Comparison of ENCODE assay signal across 11 cellular contexts in the genomic region with DNA sequence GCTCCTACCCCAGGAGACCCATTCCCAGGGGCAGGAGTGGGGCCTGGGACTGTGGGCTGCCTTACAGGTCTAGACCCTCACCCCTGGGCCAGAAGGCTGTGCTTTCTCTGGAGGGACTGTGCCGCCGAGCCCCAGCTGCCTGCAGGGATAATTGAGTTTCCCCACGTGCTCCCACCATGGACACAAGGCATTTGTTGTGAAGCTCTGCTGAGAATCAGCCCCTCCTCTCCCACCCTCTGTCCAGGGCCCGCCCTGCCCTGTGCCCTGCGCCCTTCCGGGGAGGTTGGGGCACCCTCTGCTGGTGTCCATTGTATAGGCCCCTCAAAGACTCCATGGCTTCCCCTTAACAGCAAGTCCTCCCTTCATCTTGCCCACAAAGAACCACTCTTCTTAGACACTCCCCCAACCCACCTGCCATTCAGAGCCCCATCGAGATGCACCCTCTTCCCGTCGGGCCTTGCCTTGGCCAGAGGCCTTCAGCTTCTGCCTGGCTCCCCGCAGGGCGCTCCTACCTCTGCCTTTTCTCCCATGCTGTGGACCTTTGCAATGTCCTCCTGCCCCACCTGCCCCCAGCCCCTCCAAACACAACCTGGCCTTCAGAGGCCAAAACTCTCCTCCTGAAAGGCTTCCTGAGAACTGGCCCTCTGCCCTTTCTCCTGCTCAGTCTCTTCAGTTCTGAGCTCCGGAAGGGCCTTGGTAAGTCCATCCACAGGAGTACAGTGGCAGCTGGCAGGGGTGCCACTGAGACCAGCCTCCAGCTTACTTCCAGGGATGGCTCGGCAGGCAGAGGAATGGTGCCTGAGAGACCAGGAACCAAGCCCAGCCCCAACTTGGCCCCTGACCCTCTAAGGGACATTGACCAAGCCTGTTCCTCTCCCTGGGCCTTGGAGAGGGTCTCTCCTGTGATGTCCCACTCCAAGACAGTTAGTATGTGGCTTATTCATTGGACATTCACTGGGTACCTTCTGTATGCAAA. TPM values are rescaled to one million over a fixed set of nuclear protein-coding genes. Genes with fewer than 3 reads are reported as not detected.
DNase-seq lines count a peak whose midpoint lies in the region; ATAC-seq, FAIRE-seq and TF ChIP-seq lines count a peak whose summit lies in the region.
"Had no signal": no experiment of that assay in that cellular context is flagged by ENCODE, and none has a peak within 500 bp of the region (broad histone marks: within the 10 kb centered on the region; RNA-seq: fewer than 3 reads in every experiment).

No MANE protein-coding gene starts in this region.

- no peak overlapping the region for H2AFZ ChIP-seq in OCI-LY3 (ENCODE audit: low read depth, low read length)
- no peak overlapping the region for H2AFZ ChIP-seq in PC-9

- H3K36me3 Mint-ChIP-seq in CD4-positive, CD25-positive, alpha-beta regulatory T cell, result no peaks in the 10 kb centered on the region

- no TSS peak for BruUV-seq in PC-9 (replicated peaks; lab: Mats Ljungman, UMichigan)

- TF ChIP-seq CTCF in OCI-LY3 (IDR thresholded peaks at IDR 0.05; ENCODE audit: low read depth, low read length) (peak; percentile 28; the same call in 1 of the 2 replicates), PC-9 (conservative IDR thresholded peaks at IDR 0.05) (no peak)

- H4K20me1 ChIP-seq in OCI-LY3 (ENCODE audit: insufficient read depth, low read length), result no peaks in the 10 kb centered on the region
- H4K20me1 ChIP-seq in PC-9 (ENCODE audit: insufficient read depth), result no peaks in the 10 kb centered on the region

- H3K9me2 ChIP-seq in PC-9 (ENCODE audit: insufficient read depth), result no peaks in the 10 kb centered on the region

- CTCF ChIA-PET in PC-9 (lab: Charles Lee), result no interaction called here

- FAIRE-seq in frontal cortex (lab: Jason Lieb, UNC), result no peak
- FAIRE-seq: endothelial cell of umbilical vein had no signal

- peaks cover 25% of the 10 kb centered on the region for H3K4me1 ChIP-seq in CD4-positive, CD25-positive, alpha-beta regulatory T cell (ENCODE audit: control insufficient read depth, insufficient read depth, low read length, poor library complexity, severe bottlenecking)
- H3K4me1 ChIP-seq in OCI-LY3 (ENCODE audit: low read length) (no peaks in the 10 kb centered on the region), PC-9 (replicated peaks; ENCODE audit: insufficient read depth) (peaks cover 4% of the 10 kb centered on the region)

- H3K4me2 ChIP-seq in OCI-LY3 (ENCODE audit: low read length), result no peak overlapping the region
- no peak overlapping the region for H3K4me2 ChIP-seq in PC-9

- no peak overlapping the region for H3K9ac ChIP-seq in OCI-LY3 (ENCODE audit: low read length)

- no peak overlapping the region for H3K27ac Mint-ChIP-seq in CD4-positive, CD25-positive, alpha-beta regulatory T cell

- H3K4me3 Mint-ChIP-seq in CD4-positive, CD25-positive, alpha-beta regulatory T cell, result peak overlapping the region in 3 of 4 donors; percentile 9 to 32 (median 13)

- no peak for ATAC-seq in CD4-positive, CD25-positive, alpha-beta regulatory T cell (ENCODE audit: low read depth in 2 of 2)
- ATAC-seq in sciatic nerve (peak; percentile 38), GM21526 (IDR thresholded peaks at IDR 0.05; ENCODE audit: low FRiP score, unreplicated experiment) (no peak), left colon (no peak)

- H3K79me2 ChIP-seq in OCI-LY3 (ENCODE audit: low read length) (no peaks in the 10 kb centered on the region), PC-9 (ENCODE audit: low read depth) (no peaks in the 10 kb centered on the region)

- H3K27me3 ChIP-seq in CD4-positive, CD25-positive, alpha-beta regulatory T cell (ENCODE audit: control insufficient read depth, insufficient read depth, low read length), result no peaks in the 10 kb centered on the region
- H3K27me3 ChIP-seq in OCI-LY3 (ENCODE audit: low read depth, low read length) (peaks cover 14% of the 10 kb centered on the region), PC-9 (ENCODE audit: insufficient read depth, low read depth) (peaks cover 8% of the 10 kb centered on the region; the same call in 1 of the 2 replicates)

- H3K27ac ChIP-seq in CD4-positive, CD25-positive, alpha-beta regulatory T cell (ENCODE audit: insufficient read depth, low read length, poor library complexity, severe bottlenecking), result no peak overlapping the region
- H3K27ac ChIP-seq in OCI-LY3 (ENCODE audit: low read length), result no peak overlapping the region
- no peak overlapping the region for H3K27ac ChIP-seq in PC-9
- H3K27ac ChIP-seq: vagina had no signal

- H3K27me3 Mint-ChIP-seq in CD4-positive, CD25-positive, alpha-beta regulatory T cell, result peaks cover 44% of the 10 kb centered on the region

- intact Hi-C loops in sciatic nerve (cut with DNase I) (no loop called here), PC-9 (cut with micrococcal nuclease; ENCODE audit: unreplicated experiment) (loop anchor here (5.0 to 10.0 kb wide), 2 partner anchors 78 to 275 kb away; a partner anchor contains a TSS), left colon (cut with DNase I, micrococcal nuclease) (no loop called here)

- DNase-seq in CD4-positive, CD25-positive, alpha-beta regulatory T cell, result no peak
- DNase-seq in frontal cortex (ENCODE audit: low spot score in 2 of 2) (peak; percentile 65 to 81), sciatic nerve (ENCODE audit: low spot score) (no peak), SW 1271 (lab: John Stamatoyannopoulos, UW) (no peak), PC-9 (no peak), left colon (no peak)
- DNase-seq: KG1 had no signal

- H3K9me3 ChIP-seq in CD4-positive, CD25-positive, alpha-beta regulatory T cell (ENCODE audit: control insufficient read depth in 2 of 2, low read length in 2 of 2), result no peaks in the 10 kb centered on the region
- H3K9me3 ChIP-seq in OCI-LY3 (ENCODE audit: insufficient read depth, low read length) (no peaks in the 10 kb centered on the region), PC-9 (ENCODE audit: insufficient read depth, low read depth) (no peaks in the 10 kb centered on the region)
- H3K9me3 ChIP-seq: vagina had no signal

- peaks cover 0 to 2% (median 0%) of the 10 kb centered on the region in 7 donors for H3K9me3 Mint-ChIP-seq in CD4-positive, CD25-positive, alpha-beta regulatory T cell

- H3K36me3 ChIP-seq in CD4-positive, CD25-positive, alpha-beta regulatory T cell (ENCODE audit: control insufficient read depth, insufficient read depth, low read length), result no peaks in the 10 kb centered on the region
- H3K36me3 ChIP-seq in OCI-LY3 (replicated peaks; ENCODE audit: low read depth, low read length) (no peaks in the 10 kb centered on the region), PC-9 (ENCODE audit: low read depth) (no peaks in the 10 kb centered on the region)
- H3K36me3 ChIP-seq: vagina had no signal

- H3K4me3 ChIP-seq in CD4-positive, CD25-positive, alpha-beta regulatory T cell (ENCODE audit: low read depth, low read length), result no peak overlapping the region
- H3K4me3 ChIP-seq in OCI-LY3 (ENCODE audit: low read length) (no peak overlapping the region), PC-9 (no peak overlapping the region)
- H3K4me3 ChIP-seq: vagina had no signal

- H3F3A ChIP-seq in PC-9 (ENCODE audit: insufficient read depth, low read depth), result no peaks in the 10 kb centered on the region

- POLR2A ChIA-PET in PC-9 (lab: Charles Lee; ENCODE audit: unreplicated experiment), result no interaction called here

- H3K4me1 Mint-ChIP-seq in CD4-positive, CD25-positive, alpha-beta regulatory T cell, result peaks cover 0 to 12% (median 0%) of the 10 kb centered on the region in 4 donors

RNA-seq across cellular contexts. Expression of a gene that starts 22.4 kb away (rescaled TPM):
- total RNA-seq in CD4-positive, CD25-positive, alpha-beta regulatory T cell, result 71.7 TPM
- polyA plus RNA-seq in CD4-positive, CD25-positive, alpha-beta regulatory T cell, result under 1 TPM; 0.05 to 0.19 (median 0.07) TPM
- total RNA-seq in frontal cortex (4.1 TPM), sciatic nerve (8.9 TPM), PC-9 (2021) (2.6 and 4.2 TPM in 2 replicates), left colon (10 to 100 TPM; 27.2 to 45.0 TPM)

RNA-seq across cellular contexts. Expression of a gene that starts 35.4 kb away (rescaled TPM):
- total RNA-seq in CD4-positive, CD25-positive, alpha-beta regulatory T cell, result not detected
- polyA plus RNA-seq in CD4-positive, CD25-positive, alpha-beta regulatory T cell, result not detected
- total RNA-seq in frontal cortex (not detected), sciatic nerve (not detected), PC-9 (2021) (not detected in 2 replicates), left colon (not detected)
- total RNA-seq: endothelial cell of umbilical vein, vagina had no signal
- polyA plus RNA-seq: endothelial cell of umbilical vein had no signal

RNA-seq across cellular contexts. Expression of a gene that starts 48.5 kb away (rescaled TPM):
- 0.35 TPM for total RNA-seq in CD4-positive, CD25-positive, alpha-beta regulatory T cell
- not detected for polyA plus RNA-seq in CD4-positive, CD25-positive, alpha-beta regulatory T cell
- not detected for total RNA-seq in frontal cortex
- not detected for total RNA-seq in sciatic nerve
- not detected in 2 replicates for total RNA-seq in PC-9 (2021)
- total RNA-seq in left colon, result not detected
- total RNA-seq: endothelial cell of umbilical vein, vagina had no signal
- polyA plus RNA-seq: endothelial cell of umbilical vein had no signal

RNA-seq across cellular contexts. Expression of a gene that starts 58.6 kb away (rescaled TPM):
- total RNA-seq in CD4-positive, CD25-positive, alpha-beta regulatory T cell, result not detected
- polyA plus RNA-seq in CD4-positive, CD25-positive, alpha-beta regulatory T cell, result not detected
- total RNA-seq in frontal cortex (not detected), sciatic nerve (not detected), PC-9 (2021) (not detected in 2 replicates), left colon (not detected)
- total RNA-seq: endothelial cell of umbilical vein, vagina had no signal
- polyA plus RNA-seq: endothelial cell of umbilical vein had no signal

Comparison
In these comparisons a context has a peak if more than half of its experiments do, and no peak if none do; other contexts are left out.
1. DNase-seq: peak in frontal cortex (2 of 2); none in CD4-positive, CD25-positive, alpha-beta regulatory T cell (0 of 3), sciatic nerve (single experiment), SW 1271 (0 of 2), PC-9 (0 of 2) and left colon (0 of 2).